1 cellular context compared by ENCODE assay signal in genomic region chr9:106964329-106964728, GRCh38.
TF ChIP-seq lines count a peak whose summit lies in the region.

No MANE protein-coding gene starts in this region.

TF ChIP-seq in GM12878, 131 proteins besides CTCF, POLR2A, EP300 and RAD21 (continued from another document):
- TF ChIP-seq IRF3 (IDR thresholded peaks at IDR 0.05) (no peak), SREBF1 (IDR thresholded peaks at IDR 0.05; ENCODE audit: low read length) (no peak), MYC (IDR thresholded peaks at IDR 0.05; ENCODE audit: insufficient read depth, insufficient read length, insufficient replicate concordance, low read length, severe bottlenecking) (no peak), CBX5 (IDR thresholded peaks at IDR 0.05; ENCODE audit: low read depth) (no peak), MAX (IDR thresholded peaks at IDR 0.05; ENCODE audit: low read depth, low read length) (no peak), REST (IDR thresholded peaks at IDR 0.05; ENCODE audit: low read depth, low read length) (no peak), ATF7 (IDR thresholded peaks at IDR 0.05; ENCODE audit: low read depth) (peak; percentile 60), PAX8 (IDR thresholded peaks at IDR 0.05) (no peak), BMI1 (IDR thresholded peaks at IDR 0.05; ENCODE audit: borderline replicate concordance) (no peak; the same call in 1 of the 2 replicates), POLR2AphosphoS5 (IDR thresholded peaks at IDR 0.05; ENCODE audit: low read length) (no peak), CEBPB (IDR thresholded peaks at IDR 0.05; ENCODE audit: borderline replicate concordance in 1 of 2, low read depth in 2 of 2, low read length in 2 of 2) (no peak), BHLHE40 (IDR thresholded peaks at IDR 0.05; ENCODE audit: borderline replicate concordance in 1 of 2, low read depth in 2 of 2, low read length in 1 of 2) (no peak; a peak in 1 of 4 replicates), CHD1 (IDR thresholded peaks at IDR 0.05; ENCODE audit: low read depth, low read length) (no peak), CHD2 (IDR thresholded peaks at IDR 0.05; ENCODE audit: borderline replicate concordance, low read depth, low read length) (0 out of 2 replicates have a peak, but pooled peaks have one; percentile 16), PRDM15 (CRISPR knock-in tag; IDR thresholded peaks at IDR 0.05) (no peak), NR2F1 (conservative IDR thresholded peaks at IDR 0.05) (no peak), STAT3 (IDR thresholded peaks at IDR 0.05; ENCODE audit: low read depth, low read length) (no peak), RELB (IDR thresholded peaks at IDR 0.05; ENCODE audit: low read depth) (peak; percentile 85), KAT2A (conservative IDR thresholded peaks at IDR 0.05; ENCODE audit: control insufficient read depth, low read depth, low read length) (no peak), FOXK2 (IDR thresholded peaks at IDR 0.05) (no peak), ZZZ3 (IDR thresholded peaks at IDR 0.05; ENCODE audit: control insufficient read depth, insufficient read length, low read depth) (no peak), PAX5 (IDR thresholded peaks at IDR 0.05; ENCODE audit: borderline replicate concordance, low read depth, low read length) (no peak), ZNF274 (IDR thresholded peaks at IDR 0.05; ENCODE audit: insufficient read depth, insufficient read length) (no peak), E2F8 (IDR thresholded peaks at IDR 0.05; ENCODE audit: low read depth, partially characterized antibody) (no peak), PKNOX1 (IDR thresholded peaks at IDR 0.05) (peak; percentile 33; the same call in 1 of the 2 replicates), HDAC6 (IDR thresholded peaks at IDR 0.05; ENCODE audit: unreplicated experiment) (no peak), RELA (IDR thresholded peaks at IDR 0.05; ENCODE audit: borderline replicate concordance, partially characterized antibody) (no peak), ZNF24 (IDR thresholded peaks at IDR 0.05) (0 out of 2 replicates have a peak, but pooled peaks have one; percentile 45), DPF2 (IDR thresholded peaks at IDR 0.05) (peak; percentile 70), MEF2B (IDR thresholded peaks at IDR 0.05; ENCODE audit: partially characterized antibody, poor library complexity, severe bottlenecking) (peak; percentile 62), HDGF (IDR thresholded peaks at IDR 0.05) (no peak), EED (IDR thresholded peaks at IDR 0.05; ENCODE audit: low read depth) (no peak), WRNIP1 (IDR thresholded peaks at IDR 0.05; ENCODE audit: borderline replicate concordance, low read depth, low read length) (no peak), ESRRA (IDR thresholded peaks at IDR 0.05; ENCODE audit: low read length) (no peak), NR2C1 (IDR thresholded peaks at IDR 0.05) (no peak), EGR1 (IDR thresholded peaks at IDR 0.05; ENCODE audit: borderline replicate concordance in 1 of 2, low read depth in 2 of 2, low read length in 2 of 2) (no peak), TARDBP (IDR thresholded peaks at IDR 0.05; ENCODE audit: borderline replicate concordance) (no peak), ZBTB33 (IDR thresholded peaks at IDR 0.05) (no peak), SMAD5 (IDR thresholded peaks at IDR 0.05; ENCODE audit: low read depth) (no peak), SIN3A (IDR thresholded peaks at IDR 0.05; ENCODE audit: low read depth, low read length) (no peak)
